Comparison of ENCODE assay signal across 8 cellular contexts in genomic region chr9:109781086-109781485, GRCh38. TPM values are rescaled to one million over a fixed set of nuclear protein-coding genes. Genes with fewer than 3 reads are reported as not detected.
DNase-seq lines count a peak whose midpoint lies in the region; TF ChIP-seq lines count a peak whose summit lies in the region.
"Had no signal": no experiment of that assay in that cellular context is flagged by ENCODE, and none has a peak within 500 bp of the region (broad histone marks: within the 10 kb centered on the region; RNA-seq: fewer than 3 reads in every experiment).

No MANE protein-coding gene starts in this region.

- POLR2A ChIA-PET in SK-N-SH (lab: Yijun Ruan, JAX) = no interaction called here
- POLR2A ChIA-PET in CD8-positive, alpha-beta memory T cell (lab: Charles Lee) = no interaction called here

- peak overlapping the region in 2 of 3 experiments; percentile 45 to 72 for H3K27ac Mint-ChIP-seq in nephron
- no peak overlapping the region for H3K27ac Mint-ChIP-seq in CD8-positive, alpha-beta memory T cell
- H3K27ac Mint-ChIP-seq: stimulated activated memory B cell treated with anti-CD40 and anti-IgM and Interleukin-4, amounts not matched to agents 10 μg/mL and 1 μg/mL and 100 μg/mL, for 72 hours had no signal

- H3K9me3 ChIP-seq in SK-N-SH = no peaks in the 10 kb centered on the region
- no peaks in the 10 kb centered on the region for H3K9me3 ChIP-seq in CD8-positive, alpha-beta memory T cell (ENCODE audit: low read length)
- no peaks in the 10 kb centered on the region for H3K9me3 ChIP-seq in WERI-Rb-1 (ENCODE audit: severe bottlenecking)

- no peaks in the 10 kb centered on the region for H3K9me3 Mint-ChIP-seq in nephron
- peaks cover 0 to 6% (median 0%) of the 10 kb centered on the region in 5 donors for H3K9me3 Mint-ChIP-seq in CD8-positive, alpha-beta memory T cell

- peak overlapping the region; percentile 86 to 96 (median 88) for H3K4me3 Mint-ChIP-seq in nephron
- no peak overlapping the region for H3K4me3 Mint-ChIP-seq in CD8-positive, alpha-beta memory T cell
- H3K4me3 Mint-ChIP-seq: stimulated activated memory B cell treated with anti-CD40 and anti-IgM and Interleukin-4, amounts not matched to agents 10 μg/mL and 1 μg/mL and 100 μg/mL, for 72 hours had no signal

- no peaks in the 10 kb centered on the region for H3K4me1 ChIP-seq in SK-N-SH (ENCODE audit: control insufficient read depth in 1 of 2, insufficient read depth in 2 of 2, low read depth in 1 of 2, low read length in 1 of 2)
- H3K4me1 ChIP-seq in CD8-positive, alpha-beta memory T cell (ENCODE audit: insufficient read depth, low read length) = no peaks in the 10 kb centered on the region

- peaks cover 3% of the 10 kb centered on the region; the same call in 1 of the 2 replicates for H4K20me1 ChIP-seq in SK-N-SH (ENCODE audit: insufficient read depth)

- H3K27me3 ChIP-seq in SK-N-SH (ENCODE audit: insufficient read depth) (no peaks in the 10 kb centered on the region), WERI-Rb-1 (ENCODE audit: insufficient read depth, low read depth, severe bottlenecking) (peaks cover 96% of the 10 kb centered on the region)
- H3K27me3 ChIP-seq in CD8-positive, alpha-beta memory T cell (ENCODE audit: insufficient read depth, low read length, poor library complexity, severe bottlenecking) = no peaks in the 10 kb centered on the region

- no peaks in the 10 kb centered on the region for H3K36me3 Mint-ChIP-seq in nephron (ENCODE audit: low read depth)
- H3K36me3 Mint-ChIP-seq in CD8-positive, alpha-beta memory T cell = no peaks in the 10 kb centered on the region
- H3K36me3 Mint-ChIP-seq: stimulated activated memory B cell treated with anti-CD40 and anti-IgM and Interleukin-4, amounts not matched to agents 10 μg/mL and 1 μg/mL and 100 μg/mL, for 72 hours had no signal

- CTCF ChIA-PET in SK-N-SH (lab: Yijun Ruan, JAX) = no interaction called here
- CTCF ChIA-PET in CD8-positive, alpha-beta memory T cell (lab: Charles Lee) = no interaction called here

- no peak for TF ChIP-seq EP300 in SK-N-SH (IDR thresholded peaks at IDR 0.05; ENCODE audit: borderline replicate concordance in 1 of 2, low read depth in 1 of 2, low read length in 1 of 2)

- H3F3A ChIP-seq in SK-N-SH (replicated peaks; ENCODE audit: insufficient read depth) = no peaks in the 10 kb centered on the region

- H3K27ac ChIP-seq in SK-N-SH (ENCODE audit: low read depth in 2 of 2, low read length in 1 of 2) (peak overlapping the region in 1 of 2 experiments; percentile 93; a peak in 2 of 4 replicates), WERI-Rb-1 (no peak overlapping the region)
- H3K27ac ChIP-seq in CD8-positive, alpha-beta memory T cell (ENCODE audit: low read depth, low read length) = no peak overlapping the region

- H3K36me3 ChIP-seq in SK-N-SH (replicated peaks in 1 of 2; ENCODE audit: control insufficient read depth in 1 of 2, insufficient read depth in 2 of 2, low read length in 1 of 2) = peaks cover 0 to 9% of the 10 kb centered on the region in 2 experiments
- no peaks in the 10 kb centered on the region for H3K36me3 ChIP-seq in CD8-positive, alpha-beta memory T cell (ENCODE audit: insufficient read depth, low read length)
- no peaks in the 10 kb centered on the region for H3K36me3 ChIP-seq in WERI-Rb-1

- no peak for TF ChIP-seq CTCF in SK-N-SH (IDR thresholded peaks at IDR 0.05)
- TF ChIP-seq CTCF in fibroblast of the aortic adventitia (IDR thresholded peaks at IDR 0.05; ENCODE audit: insufficient read depth, low read length) = no peak
- no peak for TF ChIP-seq CTCF in nephron (IDR thresholded peaks at IDR 0.05; ENCODE audit: unreplicated experiment in 3 of 3)
- TF ChIP-seq CTCF in WERI-Rb-1 (IDR thresholded peaks at IDR 0.05; ENCODE audit: low read depth, low read length) = no peak

- no peak for DNase-seq in SK-N-SH
- DNase-seq in fibroblast of the aortic adventitia (ENCODE audit: low read depth) = peak; percentile 45
- no peak for DNase-seq in CD8-positive, alpha-beta memory T cell
- no peak for DNase-seq in WERI-Rb-1
- DNase-seq in stimulated activated CD4-positive, alpha-beta T cell treated with anti-CD3 and anti-CD28 coated beads, Interleukin-2, amount 100 ng/mL, for 24 hours = no peak
- DNase-seq in RKO (ENCODE audit: low spot score) = no peak

- H3K9ac ChIP-seq in SK-N-SH = peak overlapping the region; percentile 99

- 7% methylated on average over 5 of the region's 5 CpGs for whole genome bisulfite sequencing in SK-N-SH (ENCODE audit: low lambda C conversion rate)

- H3K4me3 ChIP-seq in SK-N-SH (ENCODE audit: low read depth in 2 of 2, low read length in 1 of 2) (peak overlapping the region; percentile 73 to 99; a peak in 3 of 4 replicates), fibroblast of the aortic adventitia (ENCODE audit: low read depth, low read length) (peak overlapping the region; percentile 81), WERI-Rb-1 (ENCODE audit: low read depth, low read length) (no peak overlapping the region)
- H3K4me3 ChIP-seq in CD8-positive, alpha-beta memory T cell (ENCODE audit: low read length) = no peak overlapping the region

- peaks cover 11% of the 10 kb centered on the region for H3K27me3 Mint-ChIP-seq in nephron (ENCODE audit: low read depth)
- H3K27me3 Mint-ChIP-seq in CD8-positive, alpha-beta memory T cell = peaks cover 14 to 36% of the 10 kb centered on the region in 2 donors

- peaks cover 24% of the 10 kb centered on the region for H3K4me1 Mint-ChIP-seq in nephron
- H3K4me1 Mint-ChIP-seq in CD8-positive, alpha-beta memory T cell = peaks cover 0 to 1% (median 0%) of the 10 kb centered on the region in 3 donors
- H3K4me1 Mint-ChIP-seq: stimulated activated memory B cell treated with anti-CD40 and anti-IgM and Interleukin-4, amounts not matched to agents 10 μg/mL and 1 μg/mL and 100 μg/mL, for 72 hours had no signal

- TF ChIP-seq RAD21 in SK-N-SH (IDR thresholded peaks at IDR 0.05; ENCODE audit: low read length) = no peak

- H3K4me2 ChIP-seq in SK-N-SH = peak overlapping the region; percentile 82

- H2AFZ ChIP-seq in SK-N-SH (ENCODE audit: low read depth) = no peak overlapping the region

- peaks cover 59% of the 10 kb centered on the region for H3K79me2 ChIP-seq in SK-N-SH (ENCODE audit: insufficient read depth)

- no peaks in the 10 kb centered on the region for H3K9me2 ChIP-seq in SK-N-SH

TF ChIP-seq in SK-N-SH, 30 proteins besides CTCF, POLR2A, EP300 and RAD21:
- TF ChIP-seq MAX (IDR thresholded peaks at IDR 0.05; ENCODE audit: low read depth) (peak; percentile 1; the same call in 1 of the 2 replicates), RFX5 (IDR thresholded peaks at IDR 0.05; ENCODE audit: low read length) (no peak)

RNA-seq across cellular contexts. Expression of gene PALM2AKAP2, which starts 1.1 kb away (rescaled TPM):
- 3.6 and 4.3 TPM in 2 replicates for polyA plus RNA-seq in SK-N-SH (2012; rRNA removed)
- 4.1 and 4.8 TPM in 2 replicates for polyA plus RNA-seq in SK-N-SH (2012; cell fraction: cytosol; rRNA removed)
- 1.9 and 2.7 TPM in 2 replicates for polyA plus RNA-seq in SK-N-SH (2012; cell fraction: nucleus; rRNA removed)
- 4.2 and 5.0 TPM in 2 replicates for total RNA-seq in fibroblast of the aortic adventitia (ENCODE audit: low replicate concordance)
- total RNA-seq in CD8-positive, alpha-beta memory T cell = not detected
- polyA plus RNA-seq in CD8-positive, alpha-beta memory T cell = 0.15 TPM

Comparison
In these comparisons a context has a peak if more than half of its experiments do, and no peak if none do; other contexts are left out.
1. H3K4me3 ChIP-seq: peak in SK-N-SH (2 of 2) and fibroblast of the aortic adventitia (single experiment); none in CD8-positive, alpha-beta memory T cell (single experiment) and WERI-Rb-1 (single experiment).
2. H3K27ac Mint-ChIP-seq: peak in nephron (2 of 3); none in CD8-positive, alpha-beta memory T cell (0 of 8).
3. H3K4me3 Mint-ChIP-seq: peak in nephron (3 of 3); none in CD8-positive, alpha-beta memory T cell (0 of 7).